Comparison of ENCODE assay signal across 8 cellular contexts in genomic region chrX:101485212-101486064, GRCh38. TPM values are rescaled to one million over a fixed set of nuclear protein-coding genes. Genes with fewer than 3 reads are reported as not detected.
A peak's percentile ranks its signal among the peaks of the same experiment; 100 is the strongest.
DNase-seq lines count a peak whose midpoint lies in the region; ATAC-seq and TF ChIP-seq lines count a peak whose summit lies in the region.

Gene ARMCX4 (plus strand): TSS chrX:101485456. CDS start chrX:101488590, 3,134 bp downstream.

- no peaks in the 10 kb centered on the region for H3K9me2 ChIP-seq in Karpas-422 (replicated peaks; ENCODE audit: insufficient read depth, low read length)

- no peaks in the 10 kb centered on the region for H3K9me3 ChIP-seq in CD4-positive, alpha-beta T cell (ENCODE audit: control insufficient read depth, low read length)
- H3K9me3 ChIP-seq in Karpas-422 (ENCODE audit: low read length): no peaks in the 10 kb centered on the region
- no peaks in the 10 kb centered on the region for H3K9me3 ChIP-seq in WERI-Rb-1 (ENCODE audit: severe bottlenecking)

- ATAC-seq in CD4-positive, alpha-beta T cell (ENCODE audit: poor library complexity): peak; percentile 85
- no peak for ATAC-seq in GM19455 (IDR thresholded peaks at IDR 0.05; ENCODE audit: unreplicated experiment)
- ATAC-seq in GM19023 (IDR thresholded peaks at IDR 0.05; ENCODE audit: unreplicated experiment): no peak

- H3K27ac Mint-ChIP-seq in CD4-positive, alpha-beta T cell: peak within 1 kb of the TSS; percentile 96

- H3K9me3 Mint-ChIP-seq in CD4-positive, alpha-beta T cell: no peaks in the 10 kb centered on the region

- H3K27ac ChIP-seq in CD4-positive, alpha-beta T cell (ENCODE audit: low read depth, low read length): no peak within 1 kb of the TSS
- H3K27ac ChIP-seq in Karpas-422 (ENCODE audit: low read length) (no peak within 1 kb of the TSS), WERI-Rb-1 (no peak within 1 kb of the TSS)

- peaks cover 10% of the 10 kb centered on the region for H3K36me3 Mint-ChIP-seq in CD4-positive, alpha-beta T cell (ENCODE audit: low read depth)

- CTCF ChIA-PET in CD4-positive, alpha-beta T cell (lab: Charles Lee): interaction anchor here (1.0 kb wide), 1 partner anchor 98 kb away, joined by 3 read pairs; no protein-coding TSS in a partner anchor

- H3K27me3 ChIP-seq in CD4-positive, alpha-beta T cell (ENCODE audit: control insufficient read depth, insufficient read depth, low read length): no peaks in the 10 kb centered on the region
- H3K27me3 ChIP-seq in Karpas-422 (ENCODE audit: low read length) (no peaks in the 10 kb centered on the region), WERI-Rb-1 (ENCODE audit: insufficient read depth, low read depth, severe bottlenecking) (no peaks in the 10 kb centered on the region), kidney epithelial cell (ENCODE audit: control insufficient read depth, insufficient read depth, low read length) (no peaks in the 10 kb centered on the region)

- peak within 1 kb of the TSS; percentile 22 for H3K4me2 ChIP-seq in Karpas-422 (ENCODE audit: low read depth, low read length, poor library complexity, severe bottlenecking)

- H3K27me3 Mint-ChIP-seq in CD4-positive, alpha-beta T cell: no peaks in the 10 kb centered on the region

- H3K36me3 ChIP-seq in Karpas-422 (ENCODE audit: insufficient read depth, low read length) (no peaks in the 10 kb centered on the region), WERI-Rb-1 (no peaks in the 10 kb centered on the region), kidney epithelial cell (ENCODE audit: control insufficient read depth, insufficient read depth, low read length) (no peaks in the 10 kb centered on the region)

- H2AFZ ChIP-seq in Karpas-422 (ENCODE audit: low read length): peak within 1 kb of the TSS; percentile 18; the same call in 1 of the 2 replicates

- no peaks in the 10 kb centered on the region for H3K4me1 ChIP-seq in Karpas-422 (ENCODE audit: low read length)

- peak within 1 kb of the TSS; percentile 34; the same call in 1 of the 2 replicates for H3K4me3 ChIP-seq in Karpas-422 (ENCODE audit: low read length)
- H3K4me3 ChIP-seq in WERI-Rb-1 (ENCODE audit: low read depth, low read length): peak within 1 kb of the TSS; percentile 22; the same call in 1 of the 2 replicates
- H3K4me3 ChIP-seq in kidney epithelial cell (ENCODE audit: low read depth, low read length): peak within 1 kb of the TSS; percentile 45

- H3K79me2 ChIP-seq in Karpas-422 (ENCODE audit: low read length): no peaks in the 10 kb centered on the region

- no peak for TF ChIP-seq CTCF in CD4-positive, alpha-beta T cell (IDR thresholded peaks at IDR 0.05)
- TF ChIP-seq CTCF in WERI-Rb-1 (IDR thresholded peaks at IDR 0.05; ENCODE audit: low read depth, low read length) (no peak), kidney epithelial cell (IDR thresholded peaks at IDR 0.05; ENCODE audit: insufficient read depth, low read length, poor library complexity, severe bottlenecking) (no peak)

- no peaks in the 10 kb centered on the region for H4K20me1 ChIP-seq in Karpas-422 (ENCODE audit: insufficient read depth, low read depth, low read length)

- H3K4me1 Mint-ChIP-seq in CD4-positive, alpha-beta T cell (ENCODE audit: low read depth): peaks cover 8% of the 10 kb centered on the region

- intact Hi-C loops in CD4-positive, alpha-beta T cell (cut with DNase I, micrococcal nuclease): no loop called here

- peak within 1 kb of the TSS; percentile 26; the same call in 1 of the 2 replicates for H3K9ac ChIP-seq in Karpas-422 (ENCODE audit: low read length)

- POLR2A ChIA-PET in CD4-positive, alpha-beta T cell (lab: Charles Lee): interaction anchor here (1.6 kb wide), 1 partner anchor 68 kb away, joined by 5 read pairs; no protein-coding TSS in a partner anchor

- DNase-seq in CD4-positive, alpha-beta T cell: peak; percentile 9 to 51 (median 21)
- DNase-seq in Karpas-422 (no peak), WERI-Rb-1 (peak; percentile 11), cerebellar cortex (ENCODE audit: low spot score) (peak; percentile 58), kidney epithelial cell (ENCODE audit: low read depth) (no peak)
- DNase-seq in stimulated activated CD4-positive, alpha-beta T cell treated with anti-CD3 and anti-CD28 coated beads, Interleukin-12 subunit alpha, Interleukin-12 subunit beta, amount 100 ng/mL, for 4 hours: peak; percentile 38

- H3K4me3 Mint-ChIP-seq in CD4-positive, alpha-beta T cell: peak within 1 kb of the TSS; percentile 91

RNA-seq across cellular contexts. Expression of gene ARMCX4, which starts in this region (rescaled TPM):
- total RNA-seq in CD4-positive, alpha-beta T cell: 10 to 100 TPM; 17.9 to 20.5 TPM
- 0.94 and 5.9 TPM in 2 replicates for total RNA-seq in Karpas-422 (2014; rRNA removed; shearing (Covaris generic); ENCODE audit: low replicate concordance)
- total RNA-seq in kidney epithelial cell: 1.8 and 2.4 TPM in 2 replicates

Comparison
In these comparisons a context has a peak if more than half of its experiments do, and no peak if none do; other contexts are left out.
1. DNase-seq: peak in CD4-positive, alpha-beta T cell (10 of 10), WERI-Rb-1 (single experiment), cerebellar cortex (single experiment) and stimulated activated CD4-positive, alpha-beta T cell treated with anti-CD3 and anti-CD28 coated beads, Interleukin-12 subunit alpha, Interleukin-12 subunit beta, amount 100 ng/mL, for 4 hours (single experiment); none in Karpas-422 (single experiment) and kidney epithelial cell (single experiment).
2. Peak in every context shown above with its lines, with median percentiles within 50 percentile points of each other: H3K4me3 ChIP-seq.